23 cellular contexts compared by ENCODE assay signal in the genomic region with DNA sequence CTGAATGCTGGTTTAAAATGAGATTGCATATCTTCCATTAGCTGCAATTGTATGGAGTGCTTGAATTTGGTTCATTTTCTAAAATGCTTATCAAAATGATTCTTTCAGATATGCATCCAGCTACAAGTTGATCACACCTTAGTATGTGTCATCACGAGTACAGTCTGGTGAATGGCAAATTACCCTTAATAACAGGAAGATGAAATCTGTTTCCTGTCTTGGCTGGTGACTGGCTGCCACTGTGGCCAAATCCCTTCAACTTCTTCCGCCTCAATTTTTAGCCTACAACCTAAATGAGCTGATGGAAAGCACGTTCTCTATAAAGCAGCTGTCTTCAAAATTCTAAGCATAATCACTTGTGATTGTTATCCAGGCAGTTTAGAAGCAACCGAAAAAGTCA.
DNase-seq lines count a peak whose midpoint lies in the region; ATAC-seq and TF ChIP-seq lines count a peak whose summit lies in the region.
"Had no signal": no experiment of that assay in that cellular context is flagged by ENCODE, and none has a peak within 500 bp of the region (broad histone marks: within the 10 kb centered on the region; RNA-seq: fewer than 3 reads in every experiment).

No MANE protein-coding gene starts in this region.

- no peaks in the 10 kb centered on the region; the same call in 1 of the 2 replicates for H3K27me3 Mint-ChIP-seq in WTC11 (ENCODE audit: low read depth)

- peaks cover 19% of the 10 kb centered on the region for H3K36me3 Mint-ChIP-seq in WTC11
- H3K36me3 Mint-ChIP-seq: CD14-positive monocyte; CD8-positive, alpha-beta memory T cell had no signal

- POLR2A ChIA-PET in WTC11 (lab: Charles Lee) = no interaction called here

- TF ChIP-seq CTCF in WTC11 (IDR thresholded peaks at IDR 0.05) = no peak
- TF ChIP-seq CTCF in foreskin keratinocyte (conservative IDR thresholded peaks at IDR 0.05) = no peak

- peak overlapping the region; percentile 91 for H3K27ac ChIP-seq in HUES48 (ENCODE audit: low read depth, low read length)
- no peak overlapping the region for H3K27ac ChIP-seq in foreskin keratinocyte
- H3K27ac ChIP-seq: GM23248, RWPE1 had no signal

- CTCF ChIA-PET in WTC11 (lab: Charles Lee) = interaction anchor here (1.2 kb wide), 1 partner anchor 396 kb away, joined by 5 read pairs; no protein-coding TSS in a partner anchor

- H3K4me1 ChIP-seq in HUES48 (ENCODE audit: control insufficient read depth, insufficient read depth, low read length) = peaks cover 48% of the 10 kb centered on the region
- H3K4me1 ChIP-seq in foreskin keratinocyte = no peaks in the 10 kb centered on the region
- H3K4me1 ChIP-seq: BE2C had no signal

- peaks cover 15% of the 10 kb centered on the region for H3K9me3 Mint-ChIP-seq in WTC11
- H3K9me3 Mint-ChIP-seq: CD8-positive, alpha-beta memory T cell had no signal

- H3K9ac ChIP-seq in HUES48 (ENCODE audit: low read depth, low read length) = no peak overlapping the region
- H3K9ac ChIP-seq: GM23248 had no signal

- peak overlapping the region; percentile 77 for H3K27ac Mint-ChIP-seq in WTC11
- H3K27ac Mint-ChIP-seq: CD14-positive monocyte; CD8-positive, alpha-beta memory T cell had no signal

- no peak overlapping the region for H3K4me3 Mint-ChIP-seq in WTC11
- H3K4me3 Mint-ChIP-seq: CD14-positive monocyte; CD8-positive, alpha-beta memory T cell had no signal

- H3K4me1 Mint-ChIP-seq in WTC11 = peaks cover 68% of the 10 kb centered on the region
- H3K4me1 Mint-ChIP-seq: CD14-positive monocyte; CD8-positive, alpha-beta memory T cell had no signal

- no peaks in the 10 kb centered on the region for H3K36me3 ChIP-seq in HUES48 (ENCODE audit: control insufficient read depth, insufficient read depth, low read length)
- H3K36me3 ChIP-seq: BE2C had no signal

- no peak overlapping the region for H3K4me3 ChIP-seq in HUES48 (ENCODE audit: low read depth, low read length)
- H3K4me3 ChIP-seq: GM23248, K562 had no signal

- ATAC-seq in WTC11 (no peak), foreskin keratinocyte (peak; percentile 18), HG03039 (IDR thresholded peaks at IDR 0.05; ENCODE audit: unreplicated experiment) (no peak), GM19328 (IDR thresholded peaks at IDR 0.05; ENCODE audit: unreplicated experiment) (no peak)
- ATAC-seq: K562 had no signal

- DNase-seq in WTC11 (ENCODE audit: low spot score) (no peak), foreskin keratinocyte (no peak), UCSD-AML1 (lab: John Stamatoyannopoulos, UW; ENCODE audit: unreplicated experiment) (no peak)
- no peak for DNase-seq in activated CD8-positive, alpha-beta memory T cell treated with anti-CD3 and anti-CD28 coated beads for 24 hours
- DNase-seq: BE2C; Calu3; CD8-positive, alpha-beta memory T cell; DMS153; DND-41; GM23248; HCEC 1CT; Kasumi-1; NCI-H2029; NCI-H446 treated with DMSO at 0.1 percent for 48 hours; NCI-H526; SHP77; T-helper 1 cell had no signal

- no peaks in the 10 kb centered on the region for H3K27me3 ChIP-seq in HUES48 (ENCODE audit: control insufficient read depth, insufficient read depth, low read length)
- H3K27me3 ChIP-seq in foreskin keratinocyte = no peaks in the 10 kb centered on the region
- H3K27me3 ChIP-seq: BE2C had no signal

- no peaks in the 10 kb centered on the region for H3K9me3 ChIP-seq in HUES48 (ENCODE audit: control insufficient read depth, insufficient read depth, low read length)
- H3K9me3 ChIP-seq: BE2C had no signal

TF ChIP-seq in WTC11, 78 proteins besides CTCF, POLR2A, EP300 and RAD21:
- TF ChIP-seq JAZF1 (CRISPR knock-in tag; IDR thresholded peaks at IDR 0.05) = no peak
